Comparison of ENCODE assay signal across 25 cellular contexts in genomic region chr10:4307784-4308364, GRCh38.
"Had no signal": no experiment of that assay in that cellular context is flagged by ENCODE, and none has a peak within 500 bp of the region (broad histone marks: within the 10 kb centered on the region; RNA-seq: fewer than 3 reads in every experiment).

No MANE protein-coding gene starts in this region.

- H3K4me1 Mint-ChIP-seq: activated CD4-positive, alpha-beta T cell treated with anti-CD3 and anti-CD28 coated beads for 36 hours; naive thymus-derived CD8-positive, alpha-beta T cell had no signal

- H3K27ac Mint-ChIP-seq: activated B cell treated with CpG ODN at 0.5 μM for 24 hours; activated CD4-positive, alpha-beta T cell treated with anti-CD3 and anti-CD28 coated beads for 36 hours; activated naive CD4-positive, alpha-beta T cell treated with anti-CD3 and anti-CD28 coated beads, Interleukin-2, amount 10 ng/mL, durations not matched to agents 7 days and 5 days; activated T-cell treated with anti-CD3 and anti-CD28 coated beads, Interleukin-2, amount 50 U/mL, for 72 hours; dendritic cell treated with granulocyte-macrophage colony-stimulating factor and Interleukin-4, amounts not matched to agents 40 ng/mL and 50 ng/mL, for 4 days; mesothelial cell of epicardium; naive thymus-derived CD8-positive, alpha-beta T cell; neural progenitor cell; stimulated activated naive B cell treated with anti-CD40 and anti-IgM and Interleukin-4, amounts not matched to agents 10 μg/mL and 1 μg/mL and 100 μg/mL, for 72 hours; T-helper 1 cell treated with Interleukin-12 subunit alpha and Interleukin-12 subunit beta and Interleukin-4 antibody, amounts not matched to agents 30 μg/mL and 1 μg/mL, for 36 hours had no signal

- H2AFZ ChIP-seq: neural progenitor cell had no signal

- H3K4me2 ChIP-seq: neural progenitor cell had no signal

- H3K27me3 Mint-ChIP-seq: activated B cell treated with CpG ODN at 0.5 μM for 24 hours had no signal

- H3K9me3 ChIP-seq: gastroesophageal sphincter, heart left ventricle, thoracic aorta, upper lobe of right lung had no signal

- H3K9me3 Mint-ChIP-seq: activated naive CD4-positive, alpha-beta T cell treated with anti-CD3 and anti-CD28 coated beads, Interleukin-2, amount 10 ng/mL, durations not matched to agents 7 days and 5 days; mesothelial cell of epicardium; naive thymus-derived CD8-positive, alpha-beta T cell; T-helper 1 cell treated with Interleukin-12 subunit alpha and Interleukin-12 subunit beta and Interleukin-4 antibody, amounts not matched to agents 30 μg/mL and 1 μg/mL, for 36 hours had no signal

- H3K27me3 ChIP-seq: gastroesophageal sphincter, heart left ventricle, neural progenitor cell, upper lobe of right lung had no signal

- H3K4me1 ChIP-seq: neural progenitor cell, upper lobe of right lung had no signal

- H3K4me3 Mint-ChIP-seq: activated B cell treated with CpG ODN at 0.5 μM for 24 hours; activated CD4-positive, alpha-beta T cell treated with anti-CD3 and anti-CD28 coated beads for 36 hours; activated naive CD4-positive, alpha-beta T cell treated with anti-CD3 and anti-CD28 coated beads, Interleukin-2, amount 10 ng/mL, durations not matched to agents 7 days and 5 days; activated T-cell treated with anti-CD3 and anti-CD28 coated beads, Interleukin-2, amount 50 U/mL, for 72 hours; dendritic cell treated with granulocyte-macrophage colony-stimulating factor and Interleukin-4, amounts not matched to agents 40 ng/mL and 50 ng/mL, for 4 days; mesothelial cell of epicardium; naive thymus-derived CD8-positive, alpha-beta T cell; neural progenitor cell; stimulated activated naive B cell treated with anti-CD40 and anti-IgM and Interleukin-4, amounts not matched to agents 10 μg/mL and 1 μg/mL and 100 μg/mL, for 72 hours; T-helper 1 cell treated with Interleukin-12 subunit alpha and Interleukin-12 subunit beta and Interleukin-4 antibody, amounts not matched to agents 30 μg/mL and 1 μg/mL, for 36 hours had no signal

- H3K9ac ChIP-seq: neural progenitor cell had no signal

- ATAC-seq: activated CD4-positive, alpha-beta T cell treated with anti-CD3 and anti-CD28 coated beads for 36 hours; activated T-cell treated with anti-CD3 and anti-CD28 coated beads, Interleukin-2, amount 50 U/mL, for 72 hours; gastroesophageal sphincter; left colon; naive thymus-derived CD8-positive, alpha-beta T cell; stimulated activated naive B cell treated with anti-CD40 and anti-IgM and Interleukin-4, amounts not matched to agents 10 μg/mL and 1 μg/mL and 100 μg/mL, for 72 hours; upper lobe of right lung had no signal

- DNase-seq: activated B cell treated with CpG ODN at 0.5 μM for 24 hours; activated CD4-positive, alpha-beta T cell treated with anti-CD3 and anti-CD28 coated beads for 36 hours; activated CD4-positive, alpha-beta T cell treated with anti-CD3 and anti-CD28 coated beads, Interleukin-2, amount 50 U/mL, for 4 hours; activated effector memory CD4-positive, alpha-beta T cell treated with anti-CD3 and anti-CD28 coated beads, Interleukin-2, amount 50 U/mL, for 16 hours; activated naive CD4-positive, alpha-beta T cell treated with anti-CD3 and anti-CD28 coated beads, Interleukin-2, amount 10 ng/mL, durations not matched to agents 7 days and 5 days; activated T-cell treated with anti-CD3 and anti-CD28 coated beads, Interleukin-2, amount 50 U/mL, for 72 hours; caudate nucleus; effector CD4-positive, alpha-beta T cell; heart left ventricle; islet precursor cell; left colon; naive thymus-derived CD8-positive, alpha-beta T cell; retina; stimulated activated CD4-positive, alpha-beta T cell treated with anti-CD3 and anti-CD28 coated beads, Interleukin-2, amount 100 ng/mL, for 24 hours; stimulated activated CD8-positive, alpha-beta memory T cell treated with anti-CD3 and anti-CD28 coated beads, Interleukin-4, amount 100 ng/mL, for 48 hours; stimulated activated naive B cell treated with anti-CD40 and anti-IgM and Interleukin-4, amounts not matched to agents 10 μg/mL and 1 μg/mL and 100 μg/mL, for 72 hours; T1000; upper lobe of right lung had no signal

- H3K4me3 ChIP-seq: gastroesophageal sphincter, heart left ventricle, lung, neural progenitor cell, thoracic aorta, upper lobe of right lung had no signal

- H3K36me3 Mint-ChIP-seq: activated naive CD4-positive, alpha-beta T cell treated with anti-CD3 and anti-CD28 coated beads, Interleukin-2, amount 10 ng/mL, durations not matched to agents 7 days and 5 days; mesothelial cell of epicardium; naive thymus-derived CD8-positive, alpha-beta T cell; neural progenitor cell had no signal

- H3K27ac ChIP-seq: gastroesophageal sphincter, neural progenitor cell, upper lobe of right lung had no signal

- H3K36me3 ChIP-seq: gastroesophageal sphincter, heart left ventricle, neural progenitor cell, thoracic aorta, upper lobe of right lung had no signal
